8 cellular contexts compared by ENCODE assay signal in the genomic region with DNA sequence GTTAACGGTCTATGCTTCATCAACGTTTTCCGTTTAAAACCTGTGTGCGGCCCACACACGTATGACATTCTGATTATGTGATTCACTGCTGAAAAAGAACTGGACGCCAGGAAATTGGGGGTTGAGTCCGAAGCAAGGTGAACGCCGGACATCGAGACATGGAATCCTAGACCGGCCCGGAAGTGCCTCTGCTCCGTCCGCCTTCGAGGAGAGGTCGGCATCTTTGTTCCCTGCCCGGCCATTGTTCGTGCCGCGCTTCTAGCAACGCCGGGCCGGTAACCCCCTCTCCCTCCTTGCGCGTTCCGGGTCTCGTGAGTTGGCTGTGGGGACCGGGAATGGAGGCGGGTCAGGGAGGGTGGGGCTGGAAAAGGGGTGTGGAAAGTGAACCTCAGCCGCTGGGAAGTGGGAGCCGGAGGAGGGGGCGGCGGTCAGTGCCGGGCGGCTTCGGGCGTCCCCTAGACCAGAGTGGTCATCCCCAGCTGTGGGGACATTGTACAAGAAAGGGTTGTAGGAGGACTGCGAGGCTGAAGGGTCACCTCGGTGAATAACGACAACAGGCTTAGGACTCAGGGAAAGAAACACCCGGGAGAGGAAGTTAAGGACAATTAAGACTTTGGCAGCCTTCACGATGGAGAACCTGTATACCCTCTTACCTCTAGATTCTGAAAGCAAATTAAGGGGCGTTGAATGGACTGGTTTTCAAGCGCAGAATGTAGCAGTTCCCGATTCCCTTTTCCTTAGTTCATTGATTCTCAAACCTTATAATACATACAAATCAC. TPM values are rescaled to one million over a fixed set of nuclear protein-coding genes. Genes with fewer than 3 reads are reported as not detected.
DNase-seq lines count a peak whose midpoint lies in the region; ATAC-seq and TF ChIP-seq lines count a peak whose summit lies in the region.

A gene (plus strand): TSS at position 220 of the 779 bp plus-strand sequence. CDS start 1,810 bp downstream, outside the sequence.

- H3K27ac ChIP-seq in fibroblast of lung (ENCODE audit: insufficient read depth, low read length) (peak within 1 kb of the TSS; percentile 69), muscle layer of colon (ENCODE audit: low read depth, low read length) (peak within 1 kb of the TSS; percentile 78)

- no peaks in the 10 kb centered on the region for H3K27me3 ChIP-seq in fibroblast of lung (ENCODE audit: control insufficient read depth, insufficient read depth, low read length)
- no peaks in the 10 kb centered on the region for H3K27me3 ChIP-seq in muscle layer of colon (ENCODE audit: control insufficient read depth in 1 of 2, insufficient read depth in 2 of 2, low read length in 2 of 2)

- no peaks in the 10 kb centered on the region for H4K20me1 ChIP-seq in fibroblast of lung (ENCODE audit: control insufficient read depth, extremely low read depth, insufficient read depth, low read length)

- peaks cover 2% of the 10 kb centered on the region for H3K4me1 ChIP-seq in fibroblast of lung (ENCODE audit: control insufficient read depth, extremely low read depth, insufficient read depth, low read length)
- H3K4me1 ChIP-seq in muscle layer of colon (ENCODE audit: insufficient read depth, low read length): peaks cover 21% of the 10 kb centered on the region

- H3K4me3 ChIP-seq in fibroblast of lung (replicated peaks in 1 of 4; ENCODE audit: control extremely low read depth in 1 of 4, insufficient read depth in 1 of 4, low read depth in 3 of 4, low read length in 4 of 4): peak within 1 kb of the TSS; percentile 71 to 93 (median 80)
- H3K4me3 ChIP-seq in muscle layer of colon (ENCODE audit: low read depth in 1 of 2, low read length in 2 of 2): peak within 1 kb of the TSS; percentile 82 to 95

- ATAC-seq in GM19351 (IDR thresholded peaks at IDR 0.05; ENCODE audit: unreplicated experiment) (peak; percentile 92), HG03460 (IDR thresholded peaks at IDR 0.05; ENCODE audit: unreplicated experiment) (peak; percentile 86)

- TF ChIP-seq CTCF in fibroblast of lung (conservative IDR thresholded peaks at IDR 0.05 in 1 of 2, IDR thresholded peaks at IDR 0.05 in 1 of 2; ENCODE audit: low read depth in 1 of 2, low read length in 2 of 2): no peak

- H3K9me3 ChIP-seq in fibroblast of lung (ENCODE audit: control insufficient read depth, insufficient read depth, low read depth, low read length) (no peaks in the 10 kb centered on the region), muscle layer of colon (ENCODE audit: low read length) (no peaks in the 10 kb centered on the region)

- H3K36me3 ChIP-seq in fibroblast of lung (ENCODE audit: control insufficient read depth, insufficient read depth, low read length) (peaks cover 12% of the 10 kb centered on the region), muscle layer of colon (ENCODE audit: insufficient read depth, low read length) (peaks cover 28% of the 10 kb centered on the region)

- H3K9ac ChIP-seq in fibroblast of lung (ENCODE audit: insufficient read depth, low read length) (peak within 1 kb of the TSS; percentile 69), muscle layer of colon (ENCODE audit: low read length) (peak within 1 kb of the TSS; percentile 65)

- DNase-seq in COLO829 (ENCODE audit: low spot score) (peak; percentile 55), NCI-H524 treated with DMSO at 0.1 percent for 48 hours (lab: John Stamatoyannopoulos, UW) (peak; percentile 28), fibroblast of lung (ENCODE audit: low read depth in 2 of 2) (peak; percentile 88 to 93), superior temporal gyrus (ENCODE audit: extremely low spot score) (peak; percentile 77)
- peak; percentile 40 for DNase-seq in activated T-cell treated with anti-CD3 and anti-CD28 coated beads, Interleukin-2, amount 50 U/mL, for 1 hour

- peak within 1 kb of the TSS; percentile 90 for H2AFZ ChIP-seq in fibroblast of lung (ENCODE audit: low read length)

- peaks cover 11% of the 10 kb centered on the region for H3K79me2 ChIP-seq in fibroblast of lung (ENCODE audit: control insufficient read depth, insufficient read depth, low read length)

- H3K4me2 ChIP-seq in fibroblast of lung (ENCODE audit: extremely low read depth, insufficient read depth, low read length): peak within 1 kb of the TSS; percentile 86

RNA-seq across cellular contexts. Expression of the gene that starts here (rescaled TPM):
- total RNA-seq in fibroblast of lung: 9.5 and 11.6 TPM in 2 replicates
- 10.3 and 11.3 TPM in 2 replicates for polyA plus RNA-seq in fibroblast of lung
- polyA plus RNA-seq in fibroblast of lung (2012): 6.4 TPM in 2 replicates
- polyA minus RNA-seq in fibroblast of lung (ENCODE audit: low replicate concordance): 3.7 and 11.9 TPM in 2 replicates

Comparison
In these comparisons a context has a peak if more than half of its experiments do, and no peak if none do; other contexts are left out.
1. Peak in every context shown above with its lines: DNase-seq, ATAC-seq, H3K4me3 ChIP-seq and H3K27ac ChIP-seq.
2. DNase-seq: peak in every context shown above with its lines; median percentile 90 in fibroblast of lung; 77 in superior temporal gyrus; 55 in COLO829; 40 in activated T-cell treated with anti-CD3 and anti-CD28 coated beads, Interleukin-2, amount 50 U/mL, for 1 hour; 28 in NCI-H524 treated with DMSO at 0.1 percent for 48 hours.